ENCODE assay signal across 7 cellular contexts in genomic region chr1:226634156-226634588, GRCh38.
DNase-seq lines count a peak whose midpoint lies in the region; ATAC-seq and TF ChIP-seq lines count a peak whose summit lies in the region.

No MANE protein-coding gene starts in this region.

- no peaks in the 10 kb centered on the region for H3K9me3 Mint-ChIP-seq in WTC11

- H3K27ac Mint-ChIP-seq in WTC11, result no peak overlapping the region

- no peaks in the 10 kb centered on the region for H3K36me3 Mint-ChIP-seq in WTC11

- in situ Hi-C loops in GM13976 (cut with MboI; ENCODE audit: low sequenced_read_pairs, unreplicated experiment), result loop anchor here (25.0 kb wide), 1 partner anchor 803 kb away; no protein-coding TSS in a partner anchor
- in situ Hi-C loops in T47D (cut with HindIII; ENCODE audit: low pct_unique_long_range_greater_than_20kb, low sequenced_read_pairs), result no loop called here

- peak; percentile 86 for DNase-seq in GM13976 (ENCODE audit: low spot score)
- DNase-seq in NCI-H1105 treated with DMSO at 0.1 percent for 48 hours (lab: John Stamatoyannopoulos, UW), result peak; percentile 33
- DNase-seq in WTC11 (ENCODE audit: low spot score), result peak; percentile 89
- peak; percentile 45 to 70 for DNase-seq in T47D (ENCODE audit: low read depth in 1 of 2, low spot score in 1 of 2)
- DNase-seq in kidney epithelial cell (ENCODE audit: low read depth), result no peak
- DNase-seq in stimulated activated CD4-positive, alpha-beta T cell treated with anti-CD3 and anti-CD28 coated beads, Interleukin-2, amount 100 ng/mL, for 24 hours, result peak; percentile 89

- H3K4me3 ChIP-seq in kidney epithelial cell (ENCODE audit: low read depth, low read length), result no peak overlapping the region

- peaks cover 15% of the 10 kb centered on the region; the same call in 1 of the 2 replicates for H3K4me1 Mint-ChIP-seq in WTC11

- TF ChIP-seq CTCF in GM13976 (IDR thresholded peaks at IDR 0.05; ENCODE audit: borderline replicate concordance, control extremely low read depth, extremely low read depth, insufficient read depth, missing control alignments) (peak; percentile 95), WTC11 (IDR thresholded peaks at IDR 0.05) (peak; percentile 98), kidney epithelial cell (IDR thresholded peaks at IDR 0.05; ENCODE audit: insufficient read depth, low read length, poor library complexity, severe bottlenecking) (peak; percentile 95)

- ATAC-seq in HG02571 (IDR thresholded peaks at IDR 0.05; ENCODE audit: unreplicated experiment), result peak; percentile 60
- ATAC-seq in WTC11, result peak; percentile 86

- POLR2A ChIA-PET in WTC11 (lab: Charles Lee), result no interaction called here

- CTCF ChIA-PET in WTC11 (lab: Charles Lee), result interaction anchor here (0.8 to 1.4 kb wide), 7 partner anchors 15 to 194 kb away, joined by 3 to 9 read pairs (median 5); no protein-coding TSS in a partner anchor

- H3K4me3 Mint-ChIP-seq in WTC11, result no peak overlapping the region

- no peaks in the 10 kb centered on the region for H3K27me3 Mint-ChIP-seq in WTC11 (ENCODE audit: low read depth)

- H3K36me3 ChIP-seq in kidney epithelial cell (ENCODE audit: control insufficient read depth, insufficient read depth, low read length), result no peaks in the 10 kb centered on the region

- H3K27me3 ChIP-seq in kidney epithelial cell (ENCODE audit: control insufficient read depth, insufficient read depth, low read length), result no peaks in the 10 kb centered on the region

TF ChIP-seq in WTC11, 78 proteins besides CTCF, POLR2A, EP300 and RAD21:
- TF ChIP-seq ATF2 (CRISPR knock-in tag; IDR thresholded peaks at IDR 0.05; ENCODE audit: borderline replicate concordance, low read depth) (no peak), GABPB1 (CRISPR knock-in tag; IDR thresholded peaks at IDR 0.05) (no peak), FOXP1 (CRISPR knock-in tag; IDR thresholded peaks at IDR 0.05; ENCODE audit: borderline replicate concordance) (no peak), E2F4 (CRISPR knock-in tag; IDR thresholded peaks at IDR 0.05; ENCODE audit: borderline replicate concordance, low read depth) (no peak), ZNF423 (CRISPR knock-in tag; IDR thresholded peaks at IDR 0.05) (peak; percentile 50; the same call in 1 of the 2 replicates), MXD4 (CRISPR knock-in tag; IDR thresholded peaks at IDR 0.05; ENCODE audit: borderline replicate concordance) (no peak), PREB (CRISPR knock-in tag; IDR thresholded peaks at IDR 0.05; ENCODE audit: borderline replicate concordance) (no peak), KAT7 (CRISPR knock-in tag; IDR thresholded peaks at IDR 0.05; ENCODE audit: borderline replicate concordance) (no peak), NR3C1 (CRISPR knock-in tag; conservative IDR thresholded peaks at IDR 0.05; ENCODE audit: low read depth) (no peak)
